In genomic region chr2:129164220-129164619, GRCh38 we compare ENCODE assay signal across 35 cellular contexts.
"Had no signal": no experiment of that assay in that cellular context is flagged by ENCODE, and none has a peak within 500 bp of the region (broad histone marks: within the 10 kb centered on the region; RNA-seq: fewer than 3 reads in every experiment).

No MANE protein-coding gene starts in this region.

- H3K27ac Mint-ChIP-seq: activated B cell treated with CpG ODN at 0.5 μM for 24 hours; activated CD8-positive, alpha-beta T cell treated with anti-CD3 and anti-CD28 coated beads for 36 hours; activated naive CD4-positive, alpha-beta T cell treated with anti-CD3 and anti-CD28 coated beads for 36 hours; activated naive CD4-positive, alpha-beta T cell treated with anti-CD3 and anti-CD28 coated beads, Interleukin-2, amount 50 U/mL, for 24 hours; activated naive CD8-positive, alpha-beta T cell treated with anti-CD3 and anti-CD28 coated beads for 36 hours; activated naive CD8-positive, alpha-beta T cell treated with anti-CD3 and anti-CD28 coated beads, Interleukin-2, amount 50 U/mL, for 24 hours; activated T-helper 1 cell treated with anti-CD3 and anti-CD28 coated beads, Interleukin-12 subunit alpha, Interleukin-12 subunit beta, Interleukin-2, Interleukin-4 antibody, amounts not matched to agents 30 ng/mL and 10 ng/mL and 1 ng/mL, durations not matched to agents 14 hours and 24 hours and 36 hours; activated T-helper 2 cell treated with anti-CD3 and anti-CD28 coated beads, Interferon-gamma antibody, Interleukin-2, Interleukin-4, amounts not matched to agents 10 μg/mL and 5 μg/mL and 100 μg/mL, durations not matched to agents 14 hours and 24 hours and 36 hours; dendritic cell treated with granulocyte-macrophage colony-stimulating factor and Interleukin-4, amounts not matched to agents 40 ng/mL and 50 ng/mL, for 4 days; T-helper 17 cell; T-helper 2 cell treated with Interferon-gamma antibody and Interleukin-4, amounts not matched to agents 5 μg/mL and 100 μg/mL, for 36 hours had no signal

- H3K4me1 Mint-ChIP-seq: activated B cell treated with CpG ODN at 0.5 μM for 24 hours; activated naive CD4-positive, alpha-beta T cell treated with anti-CD3 and anti-CD28 coated beads, Interleukin-2, amount 50 U/mL, for 24 hours; activated naive CD8-positive, alpha-beta T cell treated with anti-CD3 and anti-CD28 coated beads for 36 hours; activated naive CD8-positive, alpha-beta T cell treated with anti-CD3 and anti-CD28 coated beads, Interleukin-2, amount 50 U/mL, for 24 hours; T-helper 17 cell had no signal

- H3K27ac ChIP-seq: adrenal gland, body of pancreas, coronary artery, dorsolateral prefrontal cortex, WERI-Rb-1 had no signal

- H3K36me3 Mint-ChIP-seq: activated naive CD4-positive, alpha-beta T cell treated with anti-CD3 and anti-CD28 coated beads, Interleukin-2, amount 50 U/mL, for 24 hours; activated naive CD8-positive, alpha-beta T cell treated with anti-CD3 and anti-CD28 coated beads for 36 hours had no signal

- H3K27me3 ChIP-seq: adrenal gland, body of pancreas, esophagus squamous epithelium had no signal

- H3K9me3 Mint-ChIP-seq: activated B cell treated with CpG ODN at 0.5 μM for 24 hours; activated CD8-positive, alpha-beta T cell treated with anti-CD3 and anti-CD28 coated beads for 36 hours; activated naive CD4-positive, alpha-beta T cell treated with anti-CD3 and anti-CD28 coated beads for 36 hours; activated naive CD4-positive, alpha-beta T cell treated with anti-CD3 and anti-CD28 coated beads, Interleukin-2, amount 50 U/mL, for 24 hours; activated naive CD8-positive, alpha-beta T cell treated with anti-CD3 and anti-CD28 coated beads for 36 hours; activated naive CD8-positive, alpha-beta T cell treated with anti-CD3 and anti-CD28 coated beads, Interleukin-2, amount 50 U/mL, for 24 hours; activated T-helper 1 cell treated with anti-CD3 and anti-CD28 coated beads, Interleukin-12 subunit alpha, Interleukin-12 subunit beta, Interleukin-2, Interleukin-4 antibody, amounts not matched to agents 30 ng/mL and 10 ng/mL and 1 ng/mL, durations not matched to agents 14 hours and 24 hours and 36 hours; activated T-helper 2 cell treated with anti-CD3 and anti-CD28 coated beads, Interferon-gamma antibody, Interleukin-2, Interleukin-4, amounts not matched to agents 10 μg/mL and 5 μg/mL and 100 μg/mL, durations not matched to agents 14 hours and 24 hours and 36 hours; dendritic cell treated with granulocyte-macrophage colony-stimulating factor and Interleukin-4, amounts not matched to agents 40 ng/mL and 50 ng/mL, for 4 days; T-helper 2 cell treated with Interferon-gamma antibody and Interleukin-4, amounts not matched to agents 5 μg/mL and 100 μg/mL, for 36 hours had no signal

- DNase-seq: activated B cell treated with CpG ODN at 0.5 μM for 24 hours; activated CD4-positive, alpha-beta T cell treated with anti-CD3 and anti-CD28 coated beads for 48 hours; activated CD4-positive, alpha-beta T cell treated with anti-CD3 and anti-CD28 coated beads, Interleukin-2, amount 50 U/mL, for 1 hour; activated CD4-positive, alpha-beta T cell treated with anti-CD3 and anti-CD28 coated beads, Interleukin-2, amount 50 U/mL, for 48 hours; activated CD8-positive, alpha-beta memory T cell treated with anti-CD3 and anti-CD28 coated beads for 24 hours; activated CD8-positive, alpha-beta T cell treated with anti-CD3 and anti-CD28 coated beads for 36 hours; activated effector memory CD4-positive, alpha-beta T cell treated with anti-CD3 and anti-CD28 coated beads, Interleukin-2, amount 50 U/mL, for 16 hours; activated naive CD4-positive, alpha-beta T cell treated with anti-CD3 and anti-CD28 coated beads for 36 hours; activated naive CD8-positive, alpha-beta T cell treated with anti-CD3 and anti-CD28 coated beads for 36 hours; activated naive CD8-positive, alpha-beta T cell treated with anti-CD3 and anti-CD28 coated beads, Interleukin-2, amount 50 U/mL, for 24 hours; activated T-cell treated with anti-CD3 and anti-CD28 coated beads, Interleukin-2, amount 50 U/mL, for 48 hours; amygdala; aorta; body of pancreas; central memory CD4-positive, alpha-beta T cell; cerebellar nuclear complex; dorsolateral prefrontal cortex; effector memory CD4-positive, alpha-beta T cell; erythroblast; esophagus squamous epithelium; foreskin fibroblast; head of caudate nucleus; T-helper 1 cell; T-helper 17 cell; T1000; WERI-Rb-1 had no signal

- ATAC-seq: activated CD4-positive, CD25-positive, alpha-beta regulatory T cell treated with anti-CD3 and anti-CD28 coated beads, Interleukin-2, amount 50 U/mL, for 24 hours; activated CD8-positive, alpha-beta T cell treated with anti-CD3 and anti-CD28 coated beads for 36 hours; activated naive CD8-positive, alpha-beta T cell treated with anti-CD3 and anti-CD28 coated beads, Interleukin-2, amount 50 U/mL, for 24 hours; body of pancreas; T-helper 17 cell had no signal

- H3K9me3 ChIP-seq: adrenal gland, body of pancreas, esophagus squamous epithelium had no signal

- H3K4me1 ChIP-seq: adrenal gland, body of pancreas had no signal

- H3K27me3 Mint-ChIP-seq: activated CD8-positive, alpha-beta T cell treated with anti-CD3 and anti-CD28 coated beads for 36 hours; activated naive CD4-positive, alpha-beta T cell treated with anti-CD3 and anti-CD28 coated beads, Interleukin-2, amount 50 U/mL, for 24 hours; activated naive CD8-positive, alpha-beta T cell treated with anti-CD3 and anti-CD28 coated beads for 36 hours; activated naive CD8-positive, alpha-beta T cell treated with anti-CD3 and anti-CD28 coated beads, Interleukin-2, amount 50 U/mL, for 24 hours; dendritic cell treated with granulocyte-macrophage colony-stimulating factor and Interleukin-4, amounts not matched to agents 40 ng/mL and 50 ng/mL, for 4 days; T-helper 17 cell had no signal

- FAIRE-seq: frontal cortex had no signal

- H3K4me3 Mint-ChIP-seq: activated B cell treated with CpG ODN at 0.5 μM for 24 hours; activated CD8-positive, alpha-beta T cell treated with anti-CD3 and anti-CD28 coated beads for 36 hours; activated naive CD4-positive, alpha-beta T cell treated with anti-CD3 and anti-CD28 coated beads for 36 hours; activated naive CD4-positive, alpha-beta T cell treated with anti-CD3 and anti-CD28 coated beads, Interleukin-2, amount 50 U/mL, for 24 hours; activated naive CD8-positive, alpha-beta T cell treated with anti-CD3 and anti-CD28 coated beads for 36 hours; activated naive CD8-positive, alpha-beta T cell treated with anti-CD3 and anti-CD28 coated beads, Interleukin-2, amount 50 U/mL, for 24 hours; activated T-helper 1 cell treated with anti-CD3 and anti-CD28 coated beads, Interleukin-12 subunit alpha, Interleukin-12 subunit beta, Interleukin-2, Interleukin-4 antibody, amounts not matched to agents 30 ng/mL and 10 ng/mL and 1 ng/mL, durations not matched to agents 14 hours and 24 hours and 36 hours; dendritic cell treated with granulocyte-macrophage colony-stimulating factor and Interleukin-4, amounts not matched to agents 40 ng/mL and 50 ng/mL, for 4 days; T-helper 17 cell; T-helper 2 cell treated with Interferon-gamma antibody and Interleukin-4, amounts not matched to agents 5 μg/mL and 100 μg/mL, for 36 hours had no signal

- H3K4me3 ChIP-seq: adrenal gland, body of pancreas, coronary artery, dorsolateral prefrontal cortex, esophagus squamous epithelium had no signal

- H3K36me3 ChIP-seq: adrenal gland, esophagus squamous epithelium, WERI-Rb-1 had no signal
